Comparison of ENCODE assay signal across 8 cellular contexts in genomic region chr12:107759410-107759809, GRCh38. TPM values are rescaled to one million over a fixed set of nuclear protein-coding genes. Genes with fewer than 3 reads are reported as not detected.
DNase-seq lines count a peak whose midpoint lies in the region; ATAC-seq and TF ChIP-seq lines count a peak whose summit lies in the region.

No MANE protein-coding gene starts in this region.

- H2BK15ac ChIP-seq in mesenchymal stem cell (ENCODE audit: low read depth, poor library complexity, severe bottlenecking): no peak overlapping the region

- H3K9me2 ChIP-seq in GM23248 (ENCODE audit: insufficient read depth): no peaks in the 10 kb centered on the region

- H3K4me1 ChIP-seq in GM23248 (ENCODE audit: insufficient read depth): peaks cover 11% of the 10 kb centered on the region
- peaks cover 9% of the 10 kb centered on the region for H3K4me1 ChIP-seq in mesenchymal stem cell (ENCODE audit: control insufficient read depth, insufficient read depth, low read depth, low read length)

- H3K23ac ChIP-seq in mesenchymal stem cell (ENCODE audit: low read length in 2 of 2): no peak overlapping the region

- peaks cover 13% of the 10 kb centered on the region for H3F3A ChIP-seq in GM23248 (ENCODE audit: insufficient read depth)

- H3K9ac ChIP-seq in GM23248 (peak overlapping the region; percentile 94), mesenchymal stem cell (ENCODE audit: low read length) (peak overlapping the region; percentile 99)

- H3K27ac ChIP-seq in AG04450 (ENCODE audit: low read depth, low read length): no peak overlapping the region
- H3K27ac ChIP-seq in GM23248: peak overlapping the region; percentile 89
- H3K27ac ChIP-seq in mesenchymal stem cell (ENCODE audit: low read length, poor library complexity, severe bottlenecking): peak overlapping the region; percentile 79

- POLR2A ChIA-PET in AG04450 (lab: Yijun Ruan, JAX): no interaction called here

- TF ChIP-seq CTCF in AG04450 (IDR thresholded peaks at IDR 0.05; ENCODE audit: low read depth, low read length): no peak

- H2AK5ac ChIP-seq in mesenchymal stem cell (ENCODE audit: low read length, severe bottlenecking): no peak overlapping the region

- no peaks in the 10 kb centered on the region for H4K20me1 ChIP-seq in GM23248 (ENCODE audit: insufficient read depth)

- no peak overlapping the region for H2BK5ac ChIP-seq in mesenchymal stem cell (ENCODE audit: low read depth, low read length, poor library complexity, severe bottlenecking)

- no peak for ATAC-seq in GM18502 (IDR thresholded peaks at IDR 0.05; ENCODE audit: poor library complexity, unreplicated experiment)
- no peak for ATAC-seq in HG02970 (IDR thresholded peaks at IDR 0.05; ENCODE audit: low FRiP score, unreplicated experiment)

- H2BK12ac ChIP-seq in mesenchymal stem cell (ENCODE audit: low read length in 2 of 2): no peak overlapping the region

- H4K8ac ChIP-seq in mesenchymal stem cell (ENCODE audit: low read length): no peak overlapping the region

- no peak overlapping the region for H3K18ac ChIP-seq in mesenchymal stem cell (ENCODE audit: low read depth in 1 of 2, low read length in 2 of 2)

- WGBS in GM23248 (ENCODE audit: low coverage in 1 of 2, low lambda C conversion rate in 2 of 2, missing lambda C conversion rate in 2 of 2), 2 experiments: 1 to 2% methylated on average over 3 of the region's 3 CpGs
- 24% methylated on average over 3 of the region's 3 CpGs for WGBS in mesenchymal stem cell

- H3K4me3 ChIP-seq in AG04450 (ENCODE audit: low read depth, low read length) (peak overlapping the region; percentile 89), GM23248 (peak overlapping the region; percentile 97), mesenchymal stem cell (ENCODE audit: insufficient read depth in 1 of 2, low read depth in 1 of 2, low read length in 2 of 2) (peak overlapping the region in 1 of 2 experiments; percentile 99)

- H3K14ac ChIP-seq in mesenchymal stem cell (ENCODE audit: low read length in 2 of 2): no peak overlapping the region

- no peak overlapping the region for H4K91ac ChIP-seq in mesenchymal stem cell (ENCODE audit: low read length)

- DNase-seq in AG04450 (ENCODE audit: low read depth, low spot score) (peak; percentile 45), GM23248 (peak; percentile 96), OCI-M1 (lab: John Stamatoyannopoulos, UW) (peak; percentile 85), T47D (ENCODE audit: low read depth in 1 of 2, low spot score in 1 of 2) (peak; percentile 40 to 50), mesenchymal stem cell (peak; percentile 86), hippocampal formation (lab: John Stamatoyannopoulos, UW) (no peak)

- in situ Hi-C loops in GM23248 (cut with MboI) (no loop called here), T47D (cut with HindIII; ENCODE audit: low pct_unique_long_range_greater_than_20kb, low sequenced_read_pairs) (no loop called here)

- peaks cover 61% of the 10 kb centered on the region for H3K79me2 ChIP-seq in GM23248 (ENCODE audit: insufficient read depth)

- H3K4me2 ChIP-seq in GM23248 (ENCODE audit: unreplicated experiment): peak overlapping the region; percentile 100
- peak overlapping the region; percentile 98 for H3K4me2 ChIP-seq in mesenchymal stem cell (ENCODE audit: low read length, poor library complexity, severe bottlenecking)

- no peak overlapping the region for H3K4ac ChIP-seq in mesenchymal stem cell (ENCODE audit: low read depth in 1 of 2, low read length in 2 of 2)

- H2AFZ ChIP-seq in GM23248: peak overlapping the region; percentile 68
- H2AFZ ChIP-seq in mesenchymal stem cell (ENCODE audit: low read depth, low read length): no peak overlapping the region

- CTCF ChIA-PET in AG04450 (lab: Charles Lee): interaction anchor here (1.1 to 2.6 kb wide), 3 partner anchors 64 to 126 kb away, joined by 8 to 12 read pairs (median 11); no protein-coding TSS in a partner anchor

- H3K9me3 ChIP-seq in AG04450 (ENCODE audit: control insufficient read depth, insufficient read depth, low read length): no peaks in the 10 kb centered on the region
- H3K9me3 ChIP-seq in GM23248 (ENCODE audit: low read depth): no peaks in the 10 kb centered on the region
- no peaks in the 10 kb centered on the region for H3K9me3 ChIP-seq in mesenchymal stem cell (ENCODE audit: control insufficient read depth, low read length)

- H3K27me3 ChIP-seq in AG04450 (ENCODE audit: control insufficient read depth, insufficient read depth, low read length): no peaks in the 10 kb centered on the region
- no peaks in the 10 kb centered on the region for H3K27me3 ChIP-seq in GM23248 (replicated peaks; ENCODE audit: insufficient read depth)
- H3K27me3 ChIP-seq in mesenchymal stem cell (ENCODE audit: control insufficient read depth in 1 of 2, insufficient read depth in 1 of 2, low read length in 2 of 2): no peaks in the 10 kb centered on the region

- peaks cover 8% of the 10 kb centered on the region for H3K79me1 ChIP-seq in mesenchymal stem cell (replicated peaks; ENCODE audit: low read length, poor library complexity, severe bottlenecking)

- no peak overlapping the region for H2BK120ac ChIP-seq in mesenchymal stem cell (ENCODE audit: low read depth, low read length)

- H3K36me3 ChIP-seq in GM23248 (ENCODE audit: low read depth) (peaks cover 26% of the 10 kb centered on the region), mesenchymal stem cell (ENCODE audit: control insufficient read depth in 1 of 2, insufficient read depth in 2 of 2, low read depth in 1 of 2, low read length in 2 of 2) (peaks cover 15 to 46% of the 10 kb centered on the region in 2 experiments)

RNA-seq across cellular contexts. Expression of gene PRDM4, which starts 1.5 kb away (rescaled TPM):
- 27.9 and 30.5 TPM in 2 replicates for polyA plus RNA-seq in AG04450 (2011; rRNA removed)
- polyA minus RNA-seq in AG04450 (2011; rRNA and poly(A)+ RNA removed): 30.3 and 31.5 TPM in 2 replicates
- total RNA-seq in GM23248 (2014; rRNA removed; shearing (Covaris generic)): 18.3 and 23.3 TPM in 2 replicates
- 11.7 and 13.2 TPM in 2 replicates for polyA plus RNA-seq in GM23248 (2016; fragmentation: Nextera tagmentation; extraction: Ambion mirVana)
- 25.1 TPM for polyA plus RNA-seq in mesenchymal stem cell (2013, experiment 1 of 2)
- 24.5 TPM for polyA plus RNA-seq in mesenchymal stem cell (2013, experiment 2 of 2)

RNA-seq across cellular contexts. Expression of gene ASCL4, which starts 15.1 kb away (rescaled TPM):
- polyA plus RNA-seq in AG04450 (2011; rRNA removed) (not detected in 2 replicates), GM23248 (2016; fragmentation: Nextera tagmentation; extraction: Ambion mirVana) (not detected in 2 replicates)
- not detected in 2 replicates for polyA minus RNA-seq in AG04450 (2011; rRNA and poly(A)+ RNA removed)
- total RNA-seq in GM23248 (2014; rRNA removed; shearing (Covaris generic)): not detected in 2 replicates
- polyA plus RNA-seq in mesenchymal stem cell (2013, experiment 1 of 2): not detected
- polyA plus RNA-seq in mesenchymal stem cell (2013, experiment 2 of 2): not detected

Comparison
In these comparisons a context has a peak if more than half of its experiments do, and no peak if none do; other contexts are left out.
1. DNase-seq: peak in AG04450 (single experiment), GM23248 (single experiment), OCI-M1 (single experiment), T47D (2 of 2) and mesenchymal stem cell (single experiment); none in hippocampal formation (0 of 2).